8 cellular contexts compared by ENCODE assay signal in genomic region chr19:50333235-50333736, GRCh38. TPM values are rescaled to one million over a fixed set of nuclear protein-coding genes. Genes with fewer than 3 reads are reported as not detected.
DNase-seq lines count a peak whose midpoint lies in the region; ATAC-seq and TF ChIP-seq lines count a peak whose summit lies in the region.

No MANE protein-coding gene starts in this region.

- WGBS in psoas muscle, 3 donors: 1 to 2% (median 1%) methylated on average over 33 to 34 of the region's 34 CpGs
- WGBS in upper lobe of left lung, 2 donors: 1% methylated on average over 30 of the region's 34 CpGs; no CpG with 5 or more reads in 1 of the 2 donors

- DNase-seq in COR-L47 (lab: John Stamatoyannopoulos, UW) (peak; percentile 52), SW480 (ENCODE audit: low spot score) (peak; percentile 98), adipocyte (ENCODE audit: low read depth) (peak; percentile 88), left ventricle myocardium superior (peak; percentile 93), psoas muscle (peak; percentile 86 to 94), upper lobe of left lung (peak; percentile 96 to 97)

- intact Hi-C loops in left ventricle myocardium superior (cut with micrococcal nuclease) (no loop called here), psoas muscle (cut with DNase I) (no loop called here)

- H3K9me3 ChIP-seq in HUES6 (ENCODE audit: control insufficient read depth, insufficient read depth, low read depth, low read length) (no peaks in the 10 kb centered on the region), adipocyte (ENCODE audit: control insufficient read depth, low read length) (no peaks in the 10 kb centered on the region), psoas muscle (no peaks in the 10 kb centered on the region), upper lobe of left lung (peaks cover 0 to 3% (median 0%) of the 10 kb centered on the region in 4 donors)

- TF ChIP-seq POLR2A in upper lobe of left lung (IDR thresholded peaks at IDR 0.05): no peak

- peak overlapping the region; percentile 83 for H3K4me3 ChIP-seq in HUES6 (ENCODE audit: low read depth, low read length)
- peak overlapping the region; percentile 79 for H3K4me3 ChIP-seq in adipocyte (ENCODE audit: low read length)
- peak overlapping the region; percentile 68 for H3K4me3 ChIP-seq in psoas muscle
- peak overlapping the region; percentile 35 to 50 (median 44) for H3K4me3 ChIP-seq in upper lobe of left lung

- H3K4me1 ChIP-seq in HUES6 (ENCODE audit: control insufficient read depth, insufficient read depth, low read length) (peaks cover 11% of the 10 kb centered on the region), adipocyte (ENCODE audit: control insufficient read depth, insufficient read depth, low read length) (peaks cover 9% of the 10 kb centered on the region), psoas muscle (peaks cover 3% of the 10 kb centered on the region), upper lobe of left lung (peaks cover 40 to 57% (median 44%) of the 10 kb centered on the region in 4 donors)

- TF ChIP-seq CTCF in psoas muscle (IDR thresholded peaks at IDR 0.05) (no peak), upper lobe of left lung (IDR thresholded peaks at IDR 0.05) (no peak)

- peak overlapping the region; percentile 81 for H3K9ac ChIP-seq in HUES6 (ENCODE audit: low read length)
- H3K9ac ChIP-seq in adipocyte (ENCODE audit: low read length): peak overlapping the region; percentile 70

- H3K27me3 ChIP-seq in HUES6 (ENCODE audit: control insufficient read depth, insufficient read depth, low read length) (peaks cover 3% of the 10 kb centered on the region), adipocyte (replicated peaks; ENCODE audit: control insufficient read depth, insufficient read depth, low read length) (peaks cover 35% of the 10 kb centered on the region), psoas muscle (ENCODE audit: insufficient read depth in 3 of 3, low read length in 2 of 3) (peaks cover 0 to 12% (median 2%) of the 10 kb centered on the region in 3 donors), upper lobe of left lung (peaks cover 0 to 14% (median 3%) of the 10 kb centered on the region in 4 donors)

- no peak for TF ChIP-seq EP300 in upper lobe of left lung (IDR thresholded peaks at IDR 0.05)

- peak; percentile 38 for ATAC-seq in GM21381 (IDR thresholded peaks at IDR 0.05; ENCODE audit: unreplicated experiment)
- ATAC-seq in left ventricle myocardium superior: peak; percentile 62
- ATAC-seq in psoas muscle: peak; percentile 64 to 76 (median 68)
- ATAC-seq in upper lobe of left lung (ENCODE audit: low FRiP score in 2 of 2): peak; percentile 78 to 80

- H3K27ac ChIP-seq in HUES6 (ENCODE audit: low read depth, low read length): peak overlapping the region; percentile 80
- peak overlapping the region; percentile 81 for H3K27ac ChIP-seq in psoas muscle
- H3K27ac ChIP-seq in upper lobe of left lung: peak overlapping the region; percentile 72 to 86 (median 82)

- H3K36me3 ChIP-seq in HUES6 (ENCODE audit: control insufficient read depth, insufficient read depth, low read length): no peaks in the 10 kb centered on the region
- H3K36me3 ChIP-seq in adipocyte (ENCODE audit: control insufficient read depth, insufficient read depth, low read length, severe bottlenecking): no peaks in the 10 kb centered on the region
- H3K36me3 ChIP-seq in psoas muscle (ENCODE audit: insufficient read depth in 1 of 2, low read depth in 1 of 2): no peaks in the 10 kb centered on the region
- H3K36me3 ChIP-seq in upper lobe of left lung: no peaks in the 10 kb centered on the region

RNA-seq across cellular contexts. Expression of gene KCNC3, which starts 4.1 kb away (rescaled TPM):
- 2.5 TPM for total RNA-seq in left ventricle myocardium superior
- 1 to 10 TPM in 3 of 4 donors, under 1 TPM in 1; 0.65 to 2.4 (median 1.5) TPM for total RNA-seq in psoas muscle
- polyA plus RNA-seq in psoas muscle: 1 to 10 TPM in 1 of 3 donors, under 1 TPM in 2; 0.10 to 1.1 (median 0.64) TPM
- total RNA-seq in upper lobe of left lung: 10 to 100 TPM in 4 of 6 donors, 1 to 10 TPM in 2; 3.8 to 15.7 (median 12.2) TPM

RNA-seq across cellular contexts. Expression of gene NAPSA, which starts 32.2 kb away (rescaled TPM):
- 0.32 TPM for total RNA-seq in left ventricle myocardium superior
- under 1 TPM in 1 of 4 donors, not detected in 3; 0.29 TPM for total RNA-seq in psoas muscle
- under 1 TPM; 0.10 to 0.47 (median 0.25) TPM for polyA plus RNA-seq in psoas muscle
- 1,000 to 10,000 TPM; 1,043 to 3,140 (median 1,660) TPM for total RNA-seq in upper lobe of left lung

RNA-seq across cellular contexts. Expression of gene NR1H2, which starts 43.0 kb away (rescaled TPM):
- 76.5 TPM for total RNA-seq in left ventricle myocardium superior
- 100 to 1,000 TPM in 3 of 4 donors, 10 to 100 TPM in 1; 74.9 to 136 (median 119) TPM for total RNA-seq in psoas muscle
- polyA plus RNA-seq in psoas muscle: 100 to 1,000 TPM; 135 to 153 (median 139) TPM
- 100 to 1,000 TPM in 4 of 6 donors, 10 to 100 TPM in 2; 98.3 to 170 (median 123) TPM for total RNA-seq in upper lobe of left lung

RNA-seq across cellular contexts. Expression of gene POLD1, which starts 50.9 kb away (rescaled TPM):
- total RNA-seq in left ventricle myocardium superior (10.6 TPM), psoas muscle (1 to 10 TPM; 4.5 to 9.7 (median 7.2) TPM), upper lobe of left lung (10 to 100 TPM; 20.5 to 66.0 (median 44.0) TPM)
- 1 to 10 TPM; 6.6 to 8.1 (median 6.9) TPM for polyA plus RNA-seq in psoas muscle

Comparison
In these comparisons a context has a peak if more than half of its experiments do, and no peak if none do; other contexts are left out.
1. Peak in every context shown above with its lines: DNase-seq, ATAC-seq, H3K4me3 ChIP-seq and H3K27ac ChIP-seq.
2. RNA of gene NAPSA, which starts 32.2 kb away (total RNA-seq): 1,043 to 3,140 TPM in upper lobe of left lung; 0.32 TPM in left ventricle myocardium superior (single experiment) and 0.29 TPM in psoas muscle; every median in the first group is over 100 times any median in the second.